ENCODE assay signal across 21 cellular contexts in the genomic region with DNA sequence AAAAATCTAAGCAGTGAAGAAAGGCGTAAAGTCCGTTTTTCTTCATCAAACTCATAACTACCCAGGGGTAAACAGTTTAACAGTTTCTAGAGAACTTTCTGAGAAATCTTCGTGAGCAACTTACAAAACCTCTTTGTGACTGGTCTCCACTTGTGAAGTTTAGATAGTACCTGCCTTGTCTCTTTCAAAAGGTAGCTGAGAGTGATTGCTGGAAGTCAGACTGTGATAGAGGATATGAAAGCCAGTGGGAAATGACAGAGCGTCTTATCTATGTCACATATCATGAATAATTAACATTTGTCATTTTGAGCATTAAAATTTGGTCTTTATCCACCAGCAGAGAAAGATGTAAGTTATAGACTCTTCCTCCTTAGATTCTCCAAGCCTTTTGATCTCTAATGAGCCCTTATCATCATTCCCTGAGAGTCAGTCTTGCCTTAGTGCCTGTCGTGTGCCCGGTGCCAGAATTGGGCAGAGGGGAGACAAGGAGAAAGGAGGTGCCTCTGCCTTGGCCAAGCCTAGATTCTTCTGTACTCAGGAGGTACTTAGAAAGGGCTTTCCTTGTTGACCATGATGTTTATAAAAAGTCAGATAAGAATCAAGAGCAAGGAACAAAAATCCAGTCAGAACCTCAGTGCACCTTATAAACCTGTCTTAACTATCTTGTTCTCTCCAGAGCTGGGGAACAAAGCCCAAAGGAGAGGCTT.
A peak's percentile ranks its signal among the peaks of the same experiment; 100 is the strongest.
DNase-seq lines count a peak whose midpoint lies in the region; ATAC-seq and TF ChIP-seq lines count a peak whose summit lies in the region.
"Had no signal": no experiment of that assay in that cellular context is flagged by ENCODE, and none has a peak within 500 bp of the region (broad histone marks: within the 10 kb centered on the region; RNA-seq: fewer than 3 reads in every experiment).

No MANE protein-coding gene starts in this region.

- H4K91ac ChIP-seq in H9 (ENCODE audit: insufficient read length, low read depth, low read length), result no peak overlapping the region

- no peak overlapping the region for H3K56ac ChIP-seq in H9 (ENCODE audit: insufficient read length, low read depth, low read length)

- H3T11ph ChIP-seq in H9 (ENCODE audit: low read length), result no peak overlapping the region

- H3K27me3 ChIP-seq in lower lobe of right lung (ENCODE audit: low read depth) (no peaks in the 10 kb centered on the region), thyroid gland (no peaks in the 10 kb centered on the region), H9 (ENCODE audit: insufficient read depth, low read length) (no peaks in the 10 kb centered on the region)
- H3K27me3 ChIP-seq: SJCRH30 had no signal

- no peak for DNase-seq in activated T-cell treated with anti-CD3 and anti-CD28 coated beads, Interleukin-2, amount 50 U/mL, for 24 hours
- DNase-seq in activated T-cell treated with anti-CD3 and anti-CD28 coated beads for 4 hours, result no peak
- DNase-seq in lower lobe of right lung, result no peak
- DNase-seq in thyroid gland, result no peak
- no peak for DNase-seq in GDM1 (lab: John Stamatoyannopoulos, UW)
- no peak for DNase-seq in H9
- DNase-seq: CD4-positive, alpha-beta memory T cell; DMS153; GF-D8; KBM-7; NCI-H1417 treated with DMSO at 0.1 percent for 48 hours; NCI-H187 treated with DMSO at 0.1 percent for 48 hours; NCI-H226; NCI-H524 treated with DMSO at 0.1 percent for 48 hours; PC-9; SJCRH30 had no signal

- H2BK20ac ChIP-seq in H9 (ENCODE audit: low read depth, low read length, poor library complexity, severe bottlenecking), result no peak overlapping the region

- H3K18ac ChIP-seq in H9 (ENCODE audit: insufficient read length, low read depth, low read length), result no peak overlapping the region

- ATAC-seq in lower lobe of right lung, result peak; percentile 37 to 73
- no peak for ATAC-seq in GM18909 (IDR thresholded peaks at IDR 0.05; ENCODE audit: poor library complexity, unreplicated experiment)
- ATAC-seq: HCT116 had no signal

- no peak overlapping the region for H2AK5ac ChIP-seq in H9 (ENCODE audit: insufficient read length, low read length)

- H3K4ac ChIP-seq in H9 (ENCODE audit: low read depth, low read length), result no peak overlapping the region

- no peak overlapping the region for H3K23ac ChIP-seq in H9 (ENCODE audit: insufficient read length, low read depth, low read length)

- H3K4me1 Mint-ChIP-seq in activated T-cell treated with anti-CD3 and anti-CD28 coated beads, Interleukin-2, amount 50 U/mL, for 24 hours (ENCODE audit: low read depth), result peaks cover 10% of the 10 kb centered on the region
- peaks cover 8 to 10% of the 10 kb centered on the region in 2 experiments for H3K4me1 Mint-ChIP-seq in H9
- H3K4me1 Mint-ChIP-seq: CD4-positive, alpha-beta memory T cell had no signal

- H3K27ac ChIP-seq in VCaP (peak overlapping the region; percentile 58), lower lobe of right lung (peak overlapping the region; percentile 47), thyroid gland (peak overlapping the region in 2 of 3 donors; percentile 1 to 77), H9 (ENCODE audit: insufficient read length, low read depth, low read length) (no peak overlapping the region)
- H3K27ac ChIP-seq: PC-9, SJCRH30 had no signal

- no peak overlapping the region for H4K5ac ChIP-seq in H9 (ENCODE audit: insufficient read length, low read depth, low read length)

- H4K8ac ChIP-seq in H9 (replicated peaks; ENCODE audit: insufficient read length, low read depth, low read length), result no peak overlapping the region

- H3K4me3 ChIP-seq in lower lobe of right lung (no peak overlapping the region), thyroid gland (replicated peaks in 1 of 3) (no peak overlapping the region)
- H3K4me3 ChIP-seq: A549, GM23338, PC-9, SJCRH30 had no signal

- TF ChIP-seq CTCF in VCaP (conservative IDR thresholded peaks at IDR 0.05) (no peak), lower lobe of right lung (IDR thresholded peaks at IDR 0.05) (no peak), thyroid gland (IDR thresholded peaks at IDR 0.05) (no peak), H9 (conservative IDR thresholded peaks at IDR 0.05) (no peak)

- no peaks in the 10 kb centered on the region for H3K23me2 ChIP-seq in H9 (ENCODE audit: insufficient read length, low read depth, low read length, poor library complexity, severe bottlenecking)

- H2AFZ ChIP-seq in H9 (ENCODE audit: low read length), result no peak overlapping the region
- H2AFZ ChIP-seq: PC-9 had no signal

- H3K79me1 ChIP-seq in H9 (ENCODE audit: insufficient read depth, low read depth, low read length, poor library complexity, severe bottlenecking), result no peaks in the 10 kb centered on the region

- no peak overlapping the region for H3K9ac ChIP-seq in H9 (ENCODE audit: extremely low read depth, insufficient read length, low read length)

- no peaks in the 10 kb centered on the region for H3K9me3 Mint-ChIP-seq in activated T-cell treated with anti-CD3 and anti-CD28 coated beads, Interleukin-2, amount 50 U/mL, for 24 hours
- H3K9me3 Mint-ChIP-seq in H9, result peaks cover 5 to 16% of the 10 kb centered on the region in 2 experiments; a peak in 3 of 5 replicates

- peaks cover 25% of the 10 kb centered on the region for H3K36me3 ChIP-seq in lower lobe of right lung
- no peaks in the 10 kb centered on the region for H3K36me3 ChIP-seq in thyroid gland

- H2BK12ac ChIP-seq in H9 (ENCODE audit: insufficient read length, low read depth, low read length), result no peak overlapping the region

- 55 to 63% methylated on average over 6 of the region's 6 CpGs for WGBS in thyroid gland, 2 donors
- no CpG with 5 or more reads among the region's 6 CpGs for WGBS in H9 (ENCODE audit: extremely low coverage, insufficient read length, low lambda C conversion rate)

- no peaks in the 10 kb centered on the region for H3K27me3 Mint-ChIP-seq in activated T-cell treated with anti-CD3 and anti-CD28 coated beads, Interleukin-2, amount 50 U/mL, for 24 hours
- no peaks in the 10 kb centered on the region; the same call in 1 of the 2 replicates for H3K27me3 Mint-ChIP-seq in H9 (ENCODE audit: low read depth)
- H3K27me3 Mint-ChIP-seq: CD4-positive, alpha-beta memory T cell had no signal

- H3K4me1 ChIP-seq in lower lobe of right lung, result peaks cover 43% of the 10 kb centered on the region
- peaks cover 20 to 29% of the 10 kb centered on the region in 2 donors for H3K4me1 ChIP-seq in thyroid gland
- peaks cover 2% of the 10 kb centered on the region; the same call in 1 of the 2 replicates for H3K4me1 ChIP-seq in H9 (ENCODE audit: insufficient read depth, low read length)

- H3K9me3 ChIP-seq in lower lobe of right lung, result no peaks in the 10 kb centered on the region
- no peaks in the 10 kb centered on the region for H3K9me3 ChIP-seq in thyroid gland
- no peaks in the 10 kb centered on the region for H3K9me3 ChIP-seq in H9 (ENCODE audit: control insufficient read depth, low read depth, low read length)

- no peaks in the 10 kb centered on the region for H3K79me2 ChIP-seq in H9 (ENCODE audit: insufficient read depth, low read length)

- intact Hi-C loops in lower lobe of right lung (cut with DNase I), result no loop called here
- intact Hi-C loops in thyroid gland (cut with DNase I), result no loop called here

- H3K4me2 ChIP-seq in H9 (ENCODE audit: insufficient read depth, insufficient read length, low read length), result no peak overlapping the region
- H3K4me2 ChIP-seq: A549, GM23338, PC-9 had no signal

- H2BK120ac ChIP-seq in H9 (ENCODE audit: low read depth, low read length, poor library complexity, severe bottlenecking), result no peak overlapping the region

- no peaks in the 10 kb centered on the region for H4K20me1 ChIP-seq in H9 (ENCODE audit: control insufficient read depth, insufficient read depth, insufficient read length)

- peaks cover 20% of the 10 kb centered on the region for H3K36me3 Mint-ChIP-seq in activated T-cell treated with anti-CD3 and anti-CD28 coated beads, Interleukin-2, amount 50 U/mL, for 24 hours (ENCODE audit: low read depth)
- peaks cover 1 to 5% (median 3%) of the 10 kb centered on the region in 3 experiments; a peak in 3 of 7 replicates for H3K36me3 Mint-ChIP-seq in H9 (ENCODE audit: insufficient read depth in 1 of 3, low read depth in 3 of 3)

- H2BK5ac ChIP-seq in H9 (ENCODE audit: insufficient read length, low read length), result no peak overlapping the region

- peak overlapping the region; percentile 19 for H3K27ac Mint-ChIP-seq in activated T-cell treated with anti-CD3 and anti-CD28 coated beads, Interleukin-2, amount 50 U/mL, for 24 hours
- H3K27ac Mint-ChIP-seq in H9, result no peak overlapping the region
- H3K27ac Mint-ChIP-seq: CD4-positive, alpha-beta memory T cell; GM23338 had no signal

- no peak overlapping the region for H3K14ac ChIP-seq in H9 (ENCODE audit: insufficient read depth, low read length)

- no peak overlapping the region for H2BK15ac ChIP-seq in H9 (ENCODE audit: low read depth, low read length)

- H3K4me3 Mint-ChIP-seq in activated T-cell treated with anti-CD3 and anti-CD28 coated beads, Interleukin-2, amount 50 U/mL, for 24 hours, result no peak overlapping the region
- H3K4me3 Mint-ChIP-seq in H9, result no peak overlapping the region
- H3K4me3 Mint-ChIP-seq: CD4-positive, alpha-beta memory T cell; GM23338 had no signal

- TF ChIP-seq POLR2A in thyroid gland (IDR thresholded peaks at IDR 0.05), result no peak
